ENCODE assay signal across 15 cellular contexts in the genomic region with DNA sequence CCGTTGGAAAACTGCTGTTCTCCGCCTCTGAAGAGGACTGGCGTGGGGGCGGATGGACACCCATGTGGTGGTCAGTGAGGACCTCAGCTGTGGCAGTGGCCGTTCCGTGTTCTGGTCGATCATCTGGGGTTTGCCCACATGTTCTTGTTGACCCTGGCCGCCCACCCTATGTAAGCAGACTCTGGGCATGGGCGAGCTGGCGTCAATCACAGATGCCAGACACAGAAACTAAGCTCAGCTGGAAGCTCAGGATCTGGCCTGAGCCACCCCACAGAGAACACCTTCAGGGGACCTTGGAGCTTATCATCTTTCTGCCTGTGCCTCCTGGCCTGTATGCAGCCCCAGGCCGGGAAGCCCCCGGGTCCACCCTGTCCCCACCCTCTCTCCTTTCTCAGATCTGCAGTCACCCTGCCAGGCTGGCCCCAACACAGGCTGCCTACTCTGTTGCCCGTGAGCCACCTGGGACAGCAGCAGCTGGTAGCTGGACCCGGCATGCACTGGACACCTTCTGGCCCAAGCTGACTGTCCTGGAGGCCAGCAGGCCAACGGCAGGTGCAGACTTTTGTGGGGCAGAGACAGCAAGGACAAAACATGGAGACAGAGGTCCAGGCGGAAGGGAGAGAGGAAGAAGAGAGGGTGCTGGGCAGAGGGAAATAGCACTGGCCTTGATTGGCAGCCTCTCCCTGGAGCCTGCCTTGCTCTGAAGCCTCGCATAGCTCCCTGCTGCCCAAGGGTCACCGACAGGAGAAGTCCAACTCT.
"Had no signal": no experiment of that assay in that cellular context is flagged by ENCODE, and none has a peak within 500 bp of the region (broad histone marks: within the 10 kb centered on the region; RNA-seq: fewer than 3 reads in every experiment).

No MANE protein-coding gene starts in this region.

- DNase-seq: activated CD4-positive, alpha-beta T cell treated with anti-CD3 and anti-CD28 coated beads, Interleukin-2, amount 50 U/mL, for 48 hours; activated CD4-positive, CD25-positive, alpha-beta regulatory T cell treated with anti-CD3 and anti-CD28 coated beads, Interleukin-2, amount 50 U/mL, for 72 hours; activated CD8-positive, alpha-beta memory T cell treated with anti-CD3 and anti-CD28 coated beads, Interleukin-2, amount 10 ng/mL, durations not matched to agents 7 days and 5 days; activated gamma-delta T cell treated with Interleukin-2 at 50 U/mL for 16 hours; activated naive CD8-positive, alpha-beta T cell treated with anti-CD3 and anti-CD28 coated beads for 36 hours; activated T-cell treated with anti-CD3 and anti-CD28 coated beads, Interleukin-2, amount 50 U/mL, for 24 hours; esophagus squamous epithelium; foreskin fibroblast; glutamatergic neuron; midbrain; naive B cell; stimulated activated naive CD8-positive, alpha-beta T cell treated with anti-CD3 and anti-CD28 coated beads, Interleukin-15, Interleukin-2, amounts not matched to agents 100 U/mL and 50 U/mL, for 24 hours had no signal

- H3K4me1 ChIP-seq: breast epithelium, esophagus squamous epithelium had no signal

- H3K36me3 ChIP-seq: breast epithelium, esophagus squamous epithelium, neutrophil had no signal

- ATAC-seq: activated CD8-positive, alpha-beta memory T cell treated with anti-CD3 and anti-CD28 coated beads, Interleukin-2, amount 10 ng/mL, durations not matched to agents 7 days and 5 days; right cardiac atrium; stimulated activated naive CD8-positive, alpha-beta T cell treated with anti-CD3 and anti-CD28 coated beads, Interleukin-15, Interleukin-2, amounts not matched to agents 100 U/mL and 50 U/mL, for 24 hours had no signal

- H3K27ac ChIP-seq: breast epithelium, esophagus squamous epithelium, neutrophil had no signal

- H3K4me3 ChIP-seq: breast epithelium, esophagus squamous epithelium had no signal

- H3K27me3 ChIP-seq: breast epithelium, esophagus squamous epithelium, neutrophil had no signal

- H3K9me3 ChIP-seq: breast epithelium, esophagus squamous epithelium, neutrophil had no signal
